20 cellular contexts compared by ENCODE assay signal in genomic region chr9:90778746-90779145, GRCh38.
"Had no signal": no experiment of that assay in that cellular context is flagged by ENCODE, and none has a peak within 500 bp of the region (broad histone marks: within the 10 kb centered on the region; RNA-seq: fewer than 3 reads in every experiment).

No MANE protein-coding gene starts in this region.

- H3K27me3 ChIP-seq: body of pancreas, hepatocyte had no signal

- H3K4me3 ChIP-seq: body of pancreas, hepatocyte, lower lobe of right lung, prostate gland, skin epidermis had no signal

- H3K27ac ChIP-seq: body of pancreas, hepatocyte, lower lobe of right lung, prostate gland, skin epidermis had no signal

- H3K9me3 ChIP-seq: body of pancreas, lower lobe of right lung, prostate gland had no signal

- H3K36me3 ChIP-seq: lower lobe of right lung, prostate gland had no signal

- DNase-seq: activated CD4-positive, alpha-beta T cell treated with anti-CD3 and anti-CD28 coated beads, Interleukin-2, amount 10 ng/mL, durations not matched to agents 7 days and 5 days; activated CD8-positive, alpha-beta memory T cell treated with anti-CD3 and anti-CD28 coated beads, Interleukin-2, amount 50 U/mL, for 48 hours; activated gamma-delta T cell treated with Interleukin-2 at 50 U/mL for 16 hours; activated T-cell treated with anti-CD3 and anti-CD28 coated beads, Interleukin-2, amount 50 U/mL, for 72 hours; amniotic stem cell; body of pancreas; caudate nucleus; left cardiac atrium; lower lobe of right lung; nephron progenitor cell; right cardiac atrium; stimulated activated CD4-positive, alpha-beta T cell treated with anti-CD3 and anti-CD28 coated beads, Interleukin-15, amount 100 ng/mL, for 24 hours; stimulated activated CD4-positive, alpha-beta T cell treated with anti-CD3 and anti-CD28 coated beads, Interleukin-4, amount 100 ng/mL, for 1 hour; stimulated activated naive CD4-positive, alpha-beta T cell treated with Interleukin-2 at 50 U/mL for 16 hours; substantia nigra; T-helper 17 cell; trophoblast cell had no signal
